Comparison of ENCODE assay signal across 15 cellular contexts in genomic region chr21:15788847-15789548, GRCh38. TPM values are rescaled to one million over a fixed set of nuclear protein-coding genes. Genes with fewer than 3 reads are reported as not detected.
A peak's percentile ranks its signal among the peaks of the same experiment; 100 is the strongest.
DNase-seq lines count a peak whose midpoint lies in the region; ATAC-seq, FAIRE-seq and TF ChIP-seq lines count a peak whose summit lies in the region.
"Had no signal": no experiment of that assay in that cellular context is flagged by ENCODE, and none has a peak within 500 bp of the region (broad histone marks: within the 10 kb centered on the region; RNA-seq: fewer than 3 reads in every experiment).

No MANE protein-coding gene starts in this region.

- no peak overlapping the region for H2AK5ac ChIP-seq in mesenchymal stem cell (ENCODE audit: low read length, severe bottlenecking)

- H3K4ac ChIP-seq in mesenchymal stem cell (ENCODE audit: low read depth in 1 of 2, low read length in 2 of 2) = no peak overlapping the region

- POLR2A ChIA-PET in CD4-positive, alpha-beta T cell (lab: Charles Lee) = no interaction called here
- POLR2A ChIA-PET in PC-3 (lab: Charles Lee; ENCODE audit: unreplicated experiment) = no interaction called here
- POLR2A ChIA-PET in endothelial cell of umbilical vein (lab: Charles Lee) = interaction anchor here (0.7 kb wide), 1 partner anchor 13 kb away, joined by 4 read pairs; no protein-coding TSS in a partner anchor

- H3K79me2 ChIP-seq in PC-3 (ENCODE audit: low read length) = 0 out of 2 replicates have a peak, but pooled peaks cover 11% of the 10 kb centered on the region
- H3K79me2 ChIP-seq in endothelial cell of umbilical vein (ENCODE audit: control insufficient read depth, insufficient read depth, low read length) = peaks cover 51% of the 10 kb centered on the region

- no peak for ATAC-seq in CD4-positive, alpha-beta T cell (ENCODE audit: poor library complexity)
- peak; percentile 40; the same call in 1 of the 2 replicates for ATAC-seq in PC-3
- ATAC-seq in GM19463 (IDR thresholded peaks at IDR 0.05; ENCODE audit: unreplicated experiment) = no peak
- no peak for ATAC-seq in body of pancreas

- H3K9me2 ChIP-seq in PC-3 (replicated peaks; ENCODE audit: low read length) = no peaks in the 10 kb centered on the region

- FAIRE-seq in endothelial cell of umbilical vein (lab: Jason Lieb, UNC) = peak; percentile 62

- H3K4me2 ChIP-seq in PC-3 (ENCODE audit: low read length) (no peak overlapping the region), endothelial cell of umbilical vein (ENCODE audit: insufficient read depth, low read length) (peak overlapping the region; percentile 73), mesenchymal stem cell (ENCODE audit: low read length, poor library complexity, severe bottlenecking) (no peak overlapping the region)

- no peak for TF ChIP-seq CTCF in CD4-positive, alpha-beta T cell (IDR thresholded peaks at IDR 0.05)
- TF ChIP-seq CTCF in PC-3 (conservative IDR thresholded peaks at IDR 0.05; ENCODE audit: low read depth, low read length) (no peak), endothelial cell of umbilical vein (IDR thresholded peaks at IDR 0.05; ENCODE audit: extremely low read depth in 1 of 2, insufficient read depth in 1 of 2, low read depth in 1 of 2, low read length in 2 of 2) (no peak), body of pancreas (IDR thresholded peaks at IDR 0.05) (no peak)

- H2BK5ac ChIP-seq in mesenchymal stem cell (ENCODE audit: low read depth, low read length, poor library complexity, severe bottlenecking) = no peak overlapping the region

- no peak overlapping the region for H3K14ac ChIP-seq in mesenchymal stem cell (ENCODE audit: low read length in 2 of 2)

- H2AFZ ChIP-seq in PC-3 (ENCODE audit: low read length) (no peak overlapping the region), endothelial cell of umbilical vein (ENCODE audit: low read depth, low read length) (no peak overlapping the region), mesenchymal stem cell (ENCODE audit: low read depth, low read length) (no peak overlapping the region)

- H3K9me1 ChIP-seq in endothelial cell of umbilical vein (replicated peaks; ENCODE audit: control insufficient read depth, extremely low read depth, insufficient read depth, low read length) = no peaks in the 10 kb centered on the region

- no peaks in the 10 kb centered on the region for H3K9me3 ChIP-seq in CD4-positive, alpha-beta T cell (ENCODE audit: control insufficient read depth, low read length)
- no peaks in the 10 kb centered on the region for H3K9me3 ChIP-seq in PC-3 (ENCODE audit: low read length)
- no peaks in the 10 kb centered on the region for H3K9me3 ChIP-seq in endothelial cell of umbilical vein (replicated peaks; ENCODE audit: control insufficient read depth, insufficient read depth, low read length)
- no peaks in the 10 kb centered on the region for H3K9me3 ChIP-seq in mesenchymal stem cell (ENCODE audit: control insufficient read depth, low read length)
- H3K9me3 ChIP-seq in body of pancreas = no peaks in the 10 kb centered on the region
- H3K9me3 ChIP-seq: BE2C, prostate gland, SJCRH30, testis had no signal

- WGBS in mesenchymal stem cell = 0% methylated on average over 3 of the region's 5 CpGs
- 68 to 70% methylated on average over 5 of the region's 5 CpGs for WGBS in body of pancreas, 2 donors

- peaks cover 36% of the 10 kb centered on the region for H3K36me3 Mint-ChIP-seq in CD4-positive, alpha-beta T cell (ENCODE audit: low read depth)

- no peak overlapping the region for H2BK120ac ChIP-seq in mesenchymal stem cell (ENCODE audit: low read depth, low read length)

- intact Hi-C loops in CD4-positive, alpha-beta T cell (cut with DNase I, micrococcal nuclease) = loop anchor here in 1 of 2 experiments (5.0 kb wide), 1 partner anchor 57 kb away; no protein-coding TSS in a partner anchor
- intact Hi-C loops in PC-3 (cut with micrococcal nuclease) (no loop called here), endothelial cell of umbilical vein (cut with micrococcal nuclease) (loop anchor here (1.0 to 2.0 kb wide), 2 partner anchors 53 to 64 kb away; no protein-coding TSS in a partner anchor), body of pancreas (cut with DNase I) (no loop called here)

- H3K4me1 Mint-ChIP-seq in CD4-positive, alpha-beta T cell (ENCODE audit: low read depth) = peaks cover 63% of the 10 kb centered on the region

- dilution Hi-C loops in endothelial cell of umbilical vein (cut with MboI; ENCODE audit: extremely low pct_ligation_motif_present, low sequenced_read_pairs) = no loop called here

- no peaks in the 10 kb centered on the region for H3K27me3 ChIP-seq in CD4-positive, alpha-beta T cell (ENCODE audit: control insufficient read depth, insufficient read depth, low read length)
- H3K27me3 ChIP-seq in PC-3 (ENCODE audit: low read length) (no peaks in the 10 kb centered on the region), endothelial cell of umbilical vein (ENCODE audit: control insufficient read depth in 2 of 2, insufficient read depth in 2 of 2, low read length in 2 of 2) (no peaks in the 10 kb centered on the region), mesenchymal stem cell (ENCODE audit: control insufficient read depth in 1 of 2, insufficient read depth in 1 of 2, low read length in 2 of 2) (no peaks in the 10 kb centered on the region), body of pancreas (no peaks in the 10 kb centered on the region)
- H3K27me3 ChIP-seq: BE2C, SJCRH30, testis had no signal

- no peak overlapping the region for H3K4me3 Mint-ChIP-seq in CD4-positive, alpha-beta T cell

- H3K27ac ChIP-seq in CD4-positive, alpha-beta T cell (ENCODE audit: low read depth, low read length) = no peak overlapping the region
- H3K27ac ChIP-seq in PC-3 (ENCODE audit: low read length) (no peak overlapping the region), endothelial cell of umbilical vein (ENCODE audit: insufficient read depth, low read depth, low read length) (peak overlapping the region; percentile 57), mesenchymal stem cell (ENCODE audit: low read length, poor library complexity, severe bottlenecking) (peak overlapping the region; percentile 9), body of pancreas (no peak overlapping the region)
- H3K27ac ChIP-seq: prostate gland, SJCRH30, testis had no signal

- H3K9ac ChIP-seq in PC-3 (ENCODE audit: low read length) = no peak overlapping the region
- peak overlapping the region; percentile 26 for H3K9ac ChIP-seq in endothelial cell of umbilical vein (replicated peaks; ENCODE audit: extremely low read depth, insufficient read depth, low read length)
- H3K9ac ChIP-seq in mesenchymal stem cell (ENCODE audit: low read length) = no peak overlapping the region

- no peaks in the 10 kb centered on the region for H3K36me3 ChIP-seq in PC-3 (ENCODE audit: low read depth, low read length)
- no peaks in the 10 kb centered on the region for H3K36me3 ChIP-seq in endothelial cell of umbilical vein (ENCODE audit: control insufficient read depth in 2 of 2, extremely low read depth in 1 of 2, insufficient read depth in 2 of 2, low read length in 2 of 2)
- peaks cover 0 to 9% of the 10 kb centered on the region in 2 experiments for H3K36me3 ChIP-seq in mesenchymal stem cell (ENCODE audit: control insufficient read depth in 1 of 2, insufficient read depth in 2 of 2, low read depth in 1 of 2, low read length in 2 of 2)
- H3K36me3 ChIP-seq in body of pancreas (replicated peaks in 1 of 2; ENCODE audit: insufficient read depth in 1 of 2, low read depth in 2 of 2) = no peaks in the 10 kb centered on the region
- H3K36me3 ChIP-seq: BE2C, prostate gland had no signal

- no peak overlapping the region for H4K91ac ChIP-seq in mesenchymal stem cell (ENCODE audit: low read length)

- no peak overlapping the region for H3K23ac ChIP-seq in mesenchymal stem cell (ENCODE audit: low read length in 2 of 2)

- no peak overlapping the region for H2BK15ac ChIP-seq in mesenchymal stem cell (ENCODE audit: low read depth, poor library complexity, severe bottlenecking)

- H3F3A ChIP-seq in PC-3 (ENCODE audit: low read length, unreplicated experiment) = no peaks in the 10 kb centered on the region

- H3K9me3 Mint-ChIP-seq in CD4-positive, alpha-beta T cell = peaks cover 2% of the 10 kb centered on the region

- H4K20me1 ChIP-seq in PC-3 (ENCODE audit: low read length) = no peaks in the 10 kb centered on the region
- no peaks in the 10 kb centered on the region for H4K20me1 ChIP-seq in endothelial cell of umbilical vein (replicated peaks; ENCODE audit: control insufficient read depth, extremely low read depth, insufficient read depth, low read length)

- no peak overlapping the region for H4K8ac ChIP-seq in mesenchymal stem cell (ENCODE audit: low read length)

- H3K79me1 ChIP-seq in mesenchymal stem cell (replicated peaks; ENCODE audit: low read length, poor library complexity, severe bottlenecking) = peaks cover 7% of the 10 kb centered on the region

- no peak overlapping the region for H2BK12ac ChIP-seq in mesenchymal stem cell (ENCODE audit: low read length in 2 of 2)

- no peak overlapping the region for H3K4me3 ChIP-seq in PC-3 (ENCODE audit: low read length)
- peak overlapping the region in 1 of 3 experiments; percentile 33 for H3K4me3 ChIP-seq in endothelial cell of umbilical vein (replicated peaks in 1 of 3; ENCODE audit: insufficient read depth in 1 of 3, low read depth in 1 of 3, low read length in 3 of 3)
- H3K4me3 ChIP-seq in mesenchymal stem cell (ENCODE audit: insufficient read depth in 1 of 2, low read depth in 1 of 2, low read length in 2 of 2) = no peak overlapping the region
- no peak overlapping the region for H3K4me3 ChIP-seq in body of pancreas
- H3K4me3 ChIP-seq: prostate gland, SJCRH30, testis had no signal

- TF ChIP-seq POLR2A in endothelial cell of umbilical vein (IDR thresholded peaks at IDR 0.05; ENCODE audit: low read depth, low read length) (no peak), body of pancreas (IDR thresholded peaks at IDR 0.05) (no peak)

- DNase-seq in CD4-positive, alpha-beta T cell = no peak
- DNase-seq in PC-3 (peak; percentile 37), endothelial cell of umbilical vein (ENCODE audit: low read depth, low spot score) (peak; percentile 64), mesenchymal stem cell (peak; percentile 66), NCI-H1694 treated with DMSO at 0.1 percent for 48 hours (lab: John Stamatoyannopoulos, UW) (no peak), islet precursor cell (no peak), body of pancreas (no peak)
- DNase-seq: BE2C, DMS53, MV-4-11, NCI-H2171 treated with DMSO at 0.1 percent for 48 hours, SJCRH30, testis had no signal

- H3K4me1 ChIP-seq in PC-3 (ENCODE audit: insufficient read depth, low read length) (0 out of 2 replicates have a peak, but pooled peaks cover 6% of the 10 kb centered on the region), endothelial cell of umbilical vein (ENCODE audit: control insufficient read depth, extremely low read depth, insufficient read depth, low read length) (peaks cover 31% of the 10 kb centered on the region), mesenchymal stem cell (ENCODE audit: control insufficient read depth, insufficient read depth, low read depth, low read length) (no peaks in the 10 kb centered on the region), body of pancreas (peaks cover 3% of the 10 kb centered on the region)
- H3K4me1 ChIP-seq: BE2C, prostate gland, testis had no signal

- H3K18ac ChIP-seq in mesenchymal stem cell (ENCODE audit: low read depth in 1 of 2, low read length in 2 of 2) = no peak overlapping the region

- no TSS peak for BruUV-seq in PC-3 (replicated peaks; lab: Mats Ljungman, UMichigan)
- no TSS peak for BruUV-seq in endothelial cell of umbilical vein (replicated peaks; lab: Mats Ljungman, UMichigan)

- H3K27ac Mint-ChIP-seq in CD4-positive, alpha-beta T cell = peak overlapping the region; percentile 25

- H3K27me3 Mint-ChIP-seq in CD4-positive, alpha-beta T cell = no peaks in the 10 kb centered on the region

- CTCF ChIA-PET in CD4-positive, alpha-beta T cell (lab: Charles Lee) = no interaction called here
- CTCF ChIA-PET in PC-3 (lab: Charles Lee) = no interaction called here
- CTCF ChIA-PET in endothelial cell of umbilical vein (lab: Charles Lee) = interaction anchor here (0.5 kb wide), 1 partner anchor 74 kb away, joined by 3 read pairs; no protein-coding TSS in a partner anchor

RNA-seq across cellular contexts. Expression of gene USP25, which starts 59.2 kb away (rescaled TPM):
- 10 to 100 TPM; 45.0 to 49.2 TPM for total RNA-seq in CD4-positive, alpha-beta T cell
- total RNA-seq in PC-3 (2014; rRNA removed) = 28.3 and 54.4 TPM in 2 replicates
- total RNA-seq in endothelial cell of umbilical vein = 66.9 and 67.5 TPM in 2 replicates
- polyA plus RNA-seq in endothelial cell of umbilical vein = 13.6 and 14.4 TPM in 2 replicates
- polyA plus RNA-seq in endothelial cell of umbilical vein (2011; cell fraction: cytosol; rRNA removed) = 17.7 and 18.1 TPM in 2 replicates
- polyA plus RNA-seq in endothelial cell of umbilical vein (2011; cell fraction: nucleus; rRNA removed) = 44.6 and 56.6 TPM in 2 replicates
- 51.0 TPM in 2 replicates for polyA plus RNA-seq in endothelial cell of umbilical vein (2012)
- polyA minus RNA-seq in endothelial cell of umbilical vein = 66.9 and 78.5 TPM in 2 replicates
- 31.7 TPM for polyA minus RNA-seq in endothelial cell of umbilical vein (2011; cell fraction: cytosol; rRNA and poly(A)+ RNA removed)
- 227 and 311 TPM in 2 replicates for polyA minus RNA-seq in endothelial cell of umbilical vein (2011; cell fraction: nucleus; rRNA and poly(A)+ RNA removed)
- polyA plus RNA-seq in mesenchymal stem cell (2013, experiment 1 of 2) = 24.1 TPM
- polyA plus RNA-seq in mesenchymal stem cell (2013, experiment 2 of 2) = 25.0 TPM
- total RNA-seq in body of pancreas = 10 to 100 TPM; 31.4 to 37.9 TPM

Comparison
In these comparisons a context has a peak if more than half of its experiments do, and no peak if none do; other contexts are left out.
1. DNase-seq: peak in PC-3 (single experiment), endothelial cell of umbilical vein (single experiment) and mesenchymal stem cell (single experiment); none in CD4-positive, alpha-beta T cell (0 of 10), NCI-H1694 treated with DMSO at 0.1 percent for 48 hours (single experiment), islet precursor cell (single experiment) and body of pancreas (0 of 4).
2. H3K27ac ChIP-seq: peak in endothelial cell of umbilical vein (single experiment) and mesenchymal stem cell (single experiment); none in CD4-positive, alpha-beta T cell (single experiment), PC-3 (single experiment) and body of pancreas (0 of 4).